1 cellular context compared by ENCODE assay signal in the genomic region with DNA sequence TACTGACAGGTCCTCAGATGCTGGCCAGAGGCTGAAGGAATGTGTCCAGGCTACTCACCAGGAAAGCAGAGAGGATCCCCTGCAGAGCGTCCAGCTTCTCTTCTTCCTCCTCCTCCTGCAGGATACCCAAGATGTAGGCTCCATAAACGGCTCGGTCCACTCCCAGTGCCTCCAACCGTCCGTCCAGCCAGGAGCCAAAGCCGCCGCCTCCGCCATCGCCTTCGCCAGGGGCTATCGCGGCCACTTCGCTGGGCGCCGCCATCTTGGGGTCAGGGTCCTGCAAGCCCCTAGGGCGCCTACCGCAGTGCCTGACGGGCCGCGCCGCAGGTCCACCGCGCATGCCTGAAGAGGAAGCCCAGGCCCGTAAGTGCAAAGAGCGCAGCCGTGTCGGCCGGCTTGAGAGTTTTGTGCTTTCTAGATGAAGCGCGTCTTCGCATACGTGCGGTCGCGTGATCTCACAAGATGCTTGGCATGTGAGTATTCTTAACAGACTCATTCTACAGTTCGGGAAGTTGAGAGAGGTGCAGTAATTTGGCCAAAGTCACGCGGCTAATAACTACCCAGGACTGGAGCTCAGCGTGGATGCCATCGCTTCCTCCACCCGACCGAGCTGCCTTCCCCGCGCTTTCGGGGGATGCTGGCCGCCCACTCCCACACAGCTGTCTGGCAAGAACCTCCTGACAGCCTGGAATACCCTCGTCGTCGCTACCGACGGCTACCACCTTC.
TF ChIP-seq lines count a peak whose summit lies in the region.

A gene with protein sequence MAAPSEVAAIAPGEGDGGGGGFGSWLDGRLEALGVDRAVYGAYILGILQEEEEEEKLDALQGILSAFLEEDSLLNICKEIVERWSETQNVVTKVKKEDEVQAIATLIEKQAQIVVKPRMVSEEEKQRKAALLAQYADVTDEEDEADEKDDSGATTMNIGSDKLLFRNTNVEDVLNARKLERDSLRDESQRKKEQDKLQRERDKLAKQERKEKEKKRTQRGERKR (minus strand): TSS at position 285 of the 726 bp plus-strand sequence. CDS start 23 bp downstream, at position 262.

TF ChIP-seq in K562, 482 proteins besides CTCF, POLR2A, EP300 and RAD21 (continued from another document and continues in another):
- TF ChIP-seq, protein P1, sequence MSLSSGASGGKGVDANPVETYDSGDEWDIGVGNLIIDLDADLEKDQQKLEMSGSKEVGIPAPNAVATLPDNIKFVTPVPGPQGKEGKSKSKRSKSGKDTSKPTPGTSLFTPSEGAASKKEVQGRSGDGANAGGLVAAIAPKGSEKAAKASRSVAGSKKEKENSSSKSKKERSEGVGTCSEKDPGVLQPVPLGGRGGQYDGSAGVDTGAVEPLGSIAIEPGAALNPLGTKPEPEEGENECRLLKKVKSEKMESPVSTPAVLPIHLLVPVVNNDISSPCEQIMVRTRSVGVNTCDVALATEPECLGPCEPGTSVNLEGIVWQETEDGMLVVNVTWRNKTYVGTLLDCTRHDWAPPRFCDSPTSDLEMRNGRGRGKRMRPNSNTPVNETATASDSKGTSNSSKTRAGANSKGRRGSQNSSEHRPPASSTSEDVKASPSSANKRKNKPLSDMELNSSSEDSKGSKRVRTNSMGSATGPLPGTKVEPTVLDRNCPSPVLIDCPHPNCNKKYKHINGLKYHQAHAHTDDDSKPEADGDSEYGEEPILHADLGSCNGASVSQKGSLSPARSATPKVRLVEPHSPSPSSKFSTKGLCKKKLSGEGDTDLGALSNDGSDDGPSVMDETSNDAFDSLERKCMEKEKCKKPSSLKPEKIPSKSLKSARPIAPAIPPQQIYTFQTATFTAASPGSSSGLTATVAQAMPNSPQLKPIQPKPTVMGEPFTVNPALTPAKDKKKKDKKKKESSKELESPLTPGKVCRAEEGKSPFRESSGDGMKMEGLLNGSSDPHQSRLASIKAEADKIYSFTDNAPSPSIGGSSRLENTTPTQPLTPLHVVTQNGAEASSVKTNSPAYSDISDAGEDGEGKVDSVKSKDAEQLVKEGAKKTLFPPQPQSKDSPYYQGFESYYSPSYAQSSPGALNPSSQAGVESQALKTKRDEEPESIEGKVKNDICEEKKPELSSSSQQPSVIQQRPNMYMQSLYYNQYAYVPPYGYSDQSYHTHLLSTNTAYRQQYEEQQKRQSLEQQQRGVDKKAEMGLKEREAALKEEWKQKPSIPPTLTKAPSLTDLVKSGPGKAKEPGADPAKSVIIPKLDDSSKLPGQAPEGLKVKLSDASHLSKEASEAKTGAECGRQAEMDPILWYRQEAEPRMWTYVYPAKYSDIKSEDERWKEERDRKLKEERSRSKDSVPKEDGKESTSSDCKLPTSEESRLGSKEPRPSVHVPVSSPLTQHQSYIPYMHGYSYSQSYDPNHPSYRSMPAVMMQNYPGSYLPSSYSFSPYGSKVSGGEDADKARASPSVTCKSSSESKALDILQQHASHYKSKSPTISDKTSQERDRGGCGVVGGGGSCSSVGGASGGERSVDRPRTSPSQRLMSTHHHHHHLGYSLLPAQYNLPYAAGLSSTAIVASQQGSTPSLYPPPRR (CRISPR knock-in tag; IDR thresholded peaks at IDR 0.05; ENCODE audit: borderline replicate concordance), result no peak
- TF ChIP-seq, protein P2, sequence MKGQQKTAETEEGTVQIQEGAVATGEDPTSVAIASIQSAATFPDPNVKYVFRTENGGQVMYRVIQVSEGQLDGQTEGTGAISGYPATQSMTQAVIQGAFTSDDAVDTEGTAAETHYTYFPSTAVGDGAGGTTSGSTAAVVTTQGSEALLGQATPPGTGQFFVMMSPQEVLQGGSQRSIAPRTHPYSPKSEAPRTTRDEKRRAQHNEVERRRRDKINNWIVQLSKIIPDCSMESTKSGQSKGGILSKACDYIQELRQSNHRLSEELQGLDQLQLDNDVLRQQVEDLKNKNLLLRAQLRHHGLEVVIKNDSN (CRISPR knock-in tag; IDR thresholded peaks at IDR 0.05), result no peak; the same call in none of the 2 replicates
- TF ChIP-seq, protein P3, sequence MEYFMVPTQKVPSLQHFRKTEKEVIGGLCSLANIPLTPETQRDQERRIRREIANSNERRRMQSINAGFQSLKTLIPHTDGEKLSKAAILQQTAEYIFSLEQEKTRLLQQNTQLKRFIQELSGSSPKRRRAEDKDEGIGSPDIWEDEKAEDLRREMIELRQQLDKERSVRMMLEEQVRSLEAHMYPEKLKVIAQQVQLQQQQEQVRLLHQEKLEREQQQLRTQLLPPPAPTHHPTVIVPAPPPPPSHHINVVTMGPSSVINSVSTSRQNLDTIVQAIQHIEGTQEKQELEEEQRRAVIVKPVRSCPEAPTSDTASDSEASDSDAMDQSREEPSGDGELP (CRISPR knock-in tag; IDR thresholded peaks at IDR 0.05; ENCODE audit: borderline replicate concordance), result peak; percentile 77; the same call in 1 of the 2 replicates
- TF ChIP-seq TAF7 (tag; IDR thresholded peaks at IDR 0.05) (peak; percentile 86; the same call in 1 of the 2 replicates), MEIS2 (IDR thresholded peaks at IDR 0.05; ENCODE audit: partially characterized antibody) (peak; percentile 61), RFX1 (IDR thresholded peaks at IDR 0.05) (no peak), TRIM24 (IDR thresholded peaks at IDR 0.05) (no peak), ZNF217 (CRISPR knock-in tag; IDR thresholded peaks at IDR 0.05) (no peak), CXXC5 (CRISPR knock-in tag; IDR thresholded peaks at IDR 0.05) (peak; percentile 88), ZNF212 (CRISPR knock-in tag; IDR thresholded peaks at IDR 0.05) (no peak), EP400 (IDR thresholded peaks at IDR 0.05) (peak; percentile 55; the same call in 1 of the 2 replicates), BRD4 (IDR thresholded peaks at IDR 0.05) (peak; percentile 71; the same call in 1 of the 2 replicates), MEF2D (tag; conservative IDR thresholded peaks at IDR 0.05; ENCODE audit: low read depth) (no peak), ZNF324 (CRISPR knock-in tag; IDR thresholded peaks at IDR 0.05) (no peak), ZNF551 (CRISPR knock-in tag; IDR thresholded peaks at IDR 0.05) (no peak), ATF1 (CRISPR knock-in tag; IDR thresholded peaks at IDR 0.05) (no peak), ATF1 (tag; IDR thresholded peaks at IDR 0.05) (peak; percentile 75), ETV6 (IDR thresholded peaks at IDR 0.05; ENCODE audit: borderline replicate concordance in 1 of 2, low read depth in 2 of 2, low read length in 1 of 2) (no peak), ETV6 (CRISPR knock-in tag; IDR thresholded peaks at IDR 0.05; ENCODE audit: borderline replicate concordance) (peak; percentile 69; the same call in 1 of the 2 replicates), HIVEP1 (CRISPR knock-in tag; IDR thresholded peaks at IDR 0.05) (no peak), SPI1 (IDR thresholded peaks at IDR 0.05; ENCODE audit: borderline replicate concordance, low read depth, low read length) (0 out of 2 replicates have a peak, but pooled peaks have one; percentile 24), NCOA6 (IDR thresholded peaks at IDR 0.05) (no peak), MYNN (IDR thresholded peaks at IDR 0.05) (no peak), MYNN (CRISPR knock-in tag; IDR thresholded peaks at IDR 0.05) (no peak), CHD2 (IDR thresholded peaks at IDR 0.05; ENCODE audit: low read depth, low read length) (no peak), U2AF1 (optimal IDR thresholded peaks at IDR 0.05; ENCODE audit: low read depth, low read length) (no peak), SIRT6 (IDR thresholded peaks at IDR 0.05; ENCODE audit: low read depth, low read length) (no peak), PHB2 (IDR thresholded peaks at IDR 0.05; ENCODE audit: low read depth) (no peak), RUNX1 (IDR thresholded peaks at IDR 0.05; ENCODE audit: low read depth) (no peak), CCNT2 (IDR thresholded peaks at IDR 0.05; ENCODE audit: borderline replicate concordance, extremely low read depth, insufficient read length, low read depth, low read length) (peak; percentile 49), SMARCE1 (IDR thresholded peaks at IDR 0.05) (no peak), XRCC4 (IDR thresholded peaks at IDR 0.05; ENCODE audit: extremely low read depth, insufficient read depth, insufficient read length) (no peak), ZNF143 (CRISPR knock-in tag; IDR thresholded peaks at IDR 0.05) (peak; percentile 37; the same call in 1 of the 2 replicates), ZNF263 (CRISPR knock-in tag; IDR thresholded peaks at IDR 0.05; ENCODE audit: borderline replicate concordance) (no peak), EWSR1 (IDR thresholded peaks at IDR 0.05; ENCODE audit: borderline replicate concordance, low read depth, partially characterized antibody) (no peak), HCFC1 (IDR thresholded peaks at IDR 0.05; ENCODE audit: low read depth, low read length) (peak; percentile 74), TAF9B (IDR thresholded peaks at IDR 0.05; ENCODE audit: partially characterized antibody) (peak; percentile 92), NFIX (CRISPR knock-in tag; IDR thresholded peaks at IDR 0.05; ENCODE audit: low read depth) (no peak), ZNF3 (CRISPR knock-in tag; IDR thresholded peaks at IDR 0.05) (no peak), DDX20 (tag; IDR thresholded peaks at IDR 0.05; ENCODE audit: low read depth) (no peak), ZNF431 (CRISPR knock-in tag; IDR thresholded peaks at IDR 0.05) (0 out of 2 replicates have a peak, but pooled peaks have one; percentile 32)
- TF ChIP-seq, protein P4, sequence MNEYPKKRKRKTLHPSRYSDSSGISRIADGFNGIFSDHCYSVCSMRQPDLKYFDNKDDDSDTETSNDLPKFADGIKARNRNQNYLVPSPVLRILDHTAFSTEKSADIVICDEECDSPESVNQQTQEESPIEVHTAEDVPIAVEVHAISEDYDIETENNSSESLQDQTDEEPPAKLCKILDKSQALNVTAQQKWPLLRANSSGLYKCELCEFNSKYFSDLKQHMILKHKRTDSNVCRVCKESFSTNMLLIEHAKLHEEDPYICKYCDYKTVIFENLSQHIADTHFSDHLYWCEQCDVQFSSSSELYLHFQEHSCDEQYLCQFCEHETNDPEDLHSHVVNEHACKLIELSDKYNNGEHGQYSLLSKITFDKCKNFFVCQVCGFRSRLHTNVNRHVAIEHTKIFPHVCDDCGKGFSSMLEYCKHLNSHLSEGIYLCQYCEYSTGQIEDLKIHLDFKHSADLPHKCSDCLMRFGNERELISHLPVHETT (CRISPR knock-in tag; conservative IDR thresholded peaks at IDR 0.05 in 1 of 2, IDR thresholded peaks at IDR 0.05 in 1 of 2), result no peak
- TF ChIP-seq, protein P5, sequence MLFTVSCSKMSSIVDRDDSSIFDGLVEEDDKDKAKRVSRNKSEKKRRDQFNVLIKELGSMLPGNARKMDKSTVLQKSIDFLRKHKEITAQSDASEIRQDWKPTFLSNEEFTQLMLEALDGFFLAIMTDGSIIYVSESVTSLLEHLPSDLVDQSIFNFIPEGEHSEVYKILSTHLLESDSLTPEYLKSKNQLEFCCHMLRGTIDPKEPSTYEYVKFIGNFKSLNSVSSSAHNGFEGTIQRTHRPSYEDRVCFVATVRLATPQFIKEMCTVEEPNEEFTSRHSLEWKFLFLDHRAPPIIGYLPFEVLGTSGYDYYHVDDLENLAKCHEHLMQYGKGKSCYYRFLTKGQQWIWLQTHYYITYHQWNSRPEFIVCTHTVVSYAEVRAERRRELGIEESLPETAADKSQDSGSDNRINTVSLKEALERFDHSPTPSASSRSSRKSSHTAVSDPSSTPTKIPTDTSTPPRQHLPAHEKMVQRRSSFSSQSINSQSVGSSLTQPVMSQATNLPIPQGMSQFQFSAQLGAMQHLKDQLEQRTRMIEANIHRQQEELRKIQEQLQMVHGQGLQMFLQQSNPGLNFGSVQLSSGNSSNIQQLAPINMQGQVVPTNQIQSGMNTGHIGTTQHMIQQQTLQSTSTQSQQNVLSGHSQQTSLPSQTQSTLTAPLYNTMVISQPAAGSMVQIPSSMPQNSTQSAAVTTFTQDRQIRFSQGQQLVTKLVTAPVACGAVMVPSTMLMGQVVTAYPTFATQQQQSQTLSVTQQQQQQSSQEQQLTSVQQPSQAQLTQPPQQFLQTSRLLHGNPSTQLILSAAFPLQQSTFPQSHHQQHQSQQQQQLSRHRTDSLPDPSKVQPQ (CRISPR knock-in tag; IDR thresholded peaks at IDR 0.05; ENCODE audit: borderline replicate concordance), result no peak
